ENCODE assay signal across 8 cellular contexts in the genomic region with DNA sequence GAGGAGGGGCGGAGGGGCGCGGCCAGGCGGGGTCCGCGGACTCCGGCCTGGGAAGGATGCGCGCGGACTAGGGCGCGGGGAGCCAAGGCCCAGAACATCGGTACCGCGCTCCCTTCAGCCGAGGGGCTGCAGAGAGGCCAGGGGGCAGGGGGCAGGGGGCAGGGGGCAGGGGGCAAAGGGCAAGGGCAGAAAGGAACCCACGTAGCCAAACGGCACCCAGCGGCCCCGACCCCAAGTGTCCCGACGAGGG. TPM values are rescaled to one million over a fixed set of nuclear protein-coding genes. Genes with fewer than 3 reads are reported as not detected.
DNase-seq lines count a peak whose midpoint lies in the region; ATAC-seq and TF ChIP-seq lines count a peak whose summit lies in the region.

No MANE protein-coding gene starts in this region.

- H3K36me3 Mint-ChIP-seq in endodermal cell (ENCODE audit: low read depth) = no peaks in the 10 kb centered on the region
- H3K36me3 Mint-ChIP-seq in natural killer cell treated with Interleukin-12 subunit alpha and Interleukin-12 subunit beta and Interleukin-15 and Interleukin-18, amount 100 ng/mL, for 72 hours = no peaks in the 10 kb centered on the region

- no peaks in the 10 kb centered on the region for H3K9me3 Mint-ChIP-seq in endodermal cell
- H3K9me3 Mint-ChIP-seq in natural killer cell treated with Interleukin-12 subunit alpha and Interleukin-12 subunit beta and Interleukin-15 and Interleukin-18, amount 100 ng/mL, for 72 hours = no peaks in the 10 kb centered on the region

- WGBS in endodermal cell (ENCODE audit: insufficient coverage in 1 of 2, insufficient read length in 1 of 2), 2 experiments = 0% methylated on average over 6 to 22 of the region's 22 CpGs

- peak overlapping the region; percentile 92 for H3K27ac ChIP-seq in endodermal cell (ENCODE audit: low read depth, low read length)

- H3K9me3 ChIP-seq in endodermal cell (ENCODE audit: control insufficient read depth, low read length) = no peaks in the 10 kb centered on the region

- H3K4me1 ChIP-seq in endodermal cell (ENCODE audit: control insufficient read depth, insufficient read depth, low read length) = peaks cover 3% of the 10 kb centered on the region

- H3K9ac ChIP-seq in endodermal cell (ENCODE audit: extremely low read depth, low read length, poor library complexity, severe bottlenecking) = peak overlapping the region; percentile 66

- no peak overlapping the region for H3K27ac Mint-ChIP-seq in endodermal cell
- H3K27ac Mint-ChIP-seq in natural killer cell treated with Interleukin-12 subunit alpha and Interleukin-12 subunit beta and Interleukin-15 and Interleukin-18, amount 100 ng/mL, for 72 hours = peak overlapping the region in 1 of 2 donors; percentile 71

- H3K36me3 ChIP-seq in endodermal cell (ENCODE audit: control insufficient read depth, insufficient read depth, low read length) = no peaks in the 10 kb centered on the region

- H3K27me3 Mint-ChIP-seq in endodermal cell (ENCODE audit: insufficient read depth) = peaks cover 9% of the 10 kb centered on the region
- no peaks in the 10 kb centered on the region for H3K27me3 Mint-ChIP-seq in natural killer cell treated with Interleukin-12 subunit alpha and Interleukin-12 subunit beta and Interleukin-15 and Interleukin-18, amount 100 ng/mL, for 72 hours

- TF ChIP-seq CTCF in endodermal cell (conservative IDR thresholded peaks at IDR 0.05) = no peak

- H3K27me3 ChIP-seq in endodermal cell (ENCODE audit: control insufficient read depth, insufficient read depth, low read length, poor library complexity, severe bottlenecking) = peaks cover 6% of the 10 kb centered on the region

- H3K4me3 Mint-ChIP-seq in endodermal cell = peak overlapping the region; percentile 73
- peak overlapping the region; percentile 91 for H3K4me3 Mint-ChIP-seq in natural killer cell treated with Interleukin-12 subunit alpha and Interleukin-12 subunit beta and Interleukin-15 and Interleukin-18, amount 100 ng/mL, for 72 hours

- peak overlapping the region; percentile 82 for H3K4me3 ChIP-seq in endodermal cell (ENCODE audit: low read length)

- ATAC-seq in HG02571 (IDR thresholded peaks at IDR 0.05; ENCODE audit: unreplicated experiment) = peak; percentile 15
- peak; percentile 31 to 34 for ATAC-seq in natural killer cell treated with Interleukin-12 subunit alpha and Interleukin-12 subunit beta and Interleukin-15 and Interleukin-18, amount 100 ng/mL, for 72 hours

- H3K4me1 Mint-ChIP-seq in endodermal cell = peaks cover 17% of the 10 kb centered on the region
- peaks cover 22 to 30% of the 10 kb centered on the region in 2 donors for H3K4me1 Mint-ChIP-seq in natural killer cell treated with Interleukin-12 subunit alpha and Interleukin-12 subunit beta and Interleukin-15 and Interleukin-18, amount 100 ng/mL, for 72 hours (ENCODE audit: low read depth in 2 of 2)

- DNase-seq in NCI-H2171 treated with DMSO at 0.1 percent for 48 hours (lab: John Stamatoyannopoulos, UW) (peak; percentile 25), NCI-H2171 (lab: John Stamatoyannopoulos, UW) (no peak), RKO (ENCODE audit: low spot score) (peak; percentile 19), endodermal cell (no peak), NK-92 (lab: John Stamatoyannopoulos, UW; ENCODE audit: unreplicated experiment) (no peak), NCI-H2081 (lab: John Stamatoyannopoulos, UW) (no peak)
- no peak for DNase-seq in natural killer cell treated with Interleukin-12 subunit alpha and Interleukin-12 subunit beta and Interleukin-15 and Interleukin-18, amount 100 ng/mL, for 72 hours (ENCODE audit: low spot score)

RNA-seq across cellular contexts. Expression of gene NPHP4, which starts 0.5 kb away (rescaled TPM):
- 10 to 100 TPM; 19.1 to 25.4 TPM for total RNA-seq in endodermal cell
- 15.1 TPM for polyA plus RNA-seq in endodermal cell (2013, experiment 1 of 2)
- 12.6 TPM for polyA plus RNA-seq in endodermal cell (2013, experiment 2 of 2)
- total RNA-seq in natural killer cell treated with Interleukin-12 subunit alpha and Interleukin-12 subunit beta and Interleukin-15 and Interleukin-18, amount 100 ng/mL, for 72 hours = 10 to 100 TPM; 27.6 to 58.5 TPM

RNA-seq across cellular contexts. Expression of gene KCNAB2, which starts 54.0 kb away (rescaled TPM):
- total RNA-seq in endodermal cell = 10 to 100 TPM; 14.9 to 22.9 TPM
- 6.6 TPM for polyA plus RNA-seq in endodermal cell (2013, experiment 1 of 2)
- polyA plus RNA-seq in endodermal cell (2013, experiment 2 of 2) = 6.0 TPM
- 100 to 1,000 TPM; 157 to 360 TPM for total RNA-seq in natural killer cell treated with Interleukin-12 subunit alpha and Interleukin-12 subunit beta and Interleukin-15 and Interleukin-18, amount 100 ng/mL, for 72 hours

Comparison
In these comparisons a context has a peak if more than half of its experiments do, and no peak if none do; other contexts are left out.
1. DNase-seq: peak in NCI-H2171 treated with DMSO at 0.1 percent for 48 hours (single experiment) and RKO (single experiment); none in NCI-H2171 (single experiment), endodermal cell (single experiment), natural killer cell treated with Interleukin-12 subunit alpha and Interleukin-12 subunit beta and Interleukin-15 and Interleukin-18, amount 100 ng/mL, for 72 hours (single experiment), NK-92 (single experiment) and NCI-H2081 (0 of 2).
2. RNA of gene KCNAB2, which starts 54.0 kb away (total RNA-seq): 157 to 360 TPM in natural killer cell treated with Interleukin-12 subunit alpha and Interleukin-12 subunit beta and Interleukin-15 and Interleukin-18, amount 100 ng/mL, for 72 hours; 14.9 to 22.9 TPM in endodermal cell; every median in the first group is over 4 times any median in the second.